8 cellular contexts compared by ENCODE assay signal in genomic region chr11:65417702-65418430, GRCh38. TPM values are rescaled to one million over a fixed set of nuclear protein-coding genes. Genes with fewer than 3 reads are reported as not detected.
DNase-seq lines count a peak whose midpoint lies in the region; ATAC-seq, FAIRE-seq and TF ChIP-seq lines count a peak whose summit lies in the region.

No MANE protein-coding gene starts in this region.

- peak overlapping the region; percentile 100 for H3K9ac ChIP-seq in Loucy (ENCODE audit: low read depth, low read length, poor library complexity, severe bottlenecking)

- H3F3A ChIP-seq in Loucy (ENCODE audit: low read depth), result peaks cover 4% of the 10 kb centered on the region

- TF ChIP-seq CTCF in C4-2B (conservative IDR thresholded peaks at IDR 0.05) (no peak), Loucy (conservative IDR thresholded peaks at IDR 0.05; ENCODE audit: low read length) (no peak)

- 23 to 60% (median 42%) methylated on average over 18 to 19 of the region's 19 CpGs for WGBS in small intestine, 3 donors

- H3K9me2 ChIP-seq in Loucy (replicated peaks; ENCODE audit: low read depth, low read length), result no peaks in the 10 kb centered on the region

- no peaks in the 10 kb centered on the region for H3K36me3 ChIP-seq in Loucy (ENCODE audit: insufficient read depth, low read length)
- H3K36me3 ChIP-seq in small intestine (ENCODE audit: control insufficient read depth in 2 of 2, insufficient read depth in 2 of 2, low read length in 2 of 2), result no peaks in the 10 kb centered on the region

- H2AFZ ChIP-seq in Loucy (ENCODE audit: low read length), result no peak overlapping the region

- peaks cover 44% of the 10 kb centered on the region for H3K79me2 ChIP-seq in Loucy (ENCODE audit: insufficient read depth, low read length)

- H3K4me1 ChIP-seq in Loucy (ENCODE audit: insufficient read depth, low read length, poor library complexity, severe bottlenecking) (peaks cover 54% of the 10 kb centered on the region), small intestine (ENCODE audit: control insufficient read depth in 2 of 2, insufficient read depth in 1 of 2, low read depth in 1 of 2, low read length in 1 of 2) (peaks cover 6 to 11% of the 10 kb centered on the region in 2 donors)

- ATAC-seq in HG03439 (IDR thresholded peaks at IDR 0.05; ENCODE audit: unreplicated experiment), result no peak

- H3K27ac ChIP-seq in C4-2B, result peak overlapping the region; percentile 99
- H3K27ac ChIP-seq in small intestine (ENCODE audit: low read depth in 1 of 2, low read length in 1 of 2), result peak overlapping the region; percentile 100

- peak overlapping the region; percentile 94 for H3K4me3 ChIP-seq in Loucy (ENCODE audit: low read length, poor library complexity, severe bottlenecking)
- 0 out of 2 replicates have a peak overlapping the region, but pooled peaks have one; percentile 9 for H3K4me3 ChIP-seq in iPS-18c (ENCODE audit: insufficient read depth, low read depth, low read length)
- H3K4me3 ChIP-seq in small intestine (ENCODE audit: low read depth in 1 of 2, low read length in 2 of 2), result peak overlapping the region; percentile 24 to 47

- H4K20me1 ChIP-seq in Loucy (ENCODE audit: insufficient read depth, low read length, poor library complexity, severe bottlenecking), result no peaks in the 10 kb centered on the region

- H3K27me3 ChIP-seq in Loucy (ENCODE audit: insufficient read depth, low read length, poor library complexity, severe bottlenecking) (no peaks in the 10 kb centered on the region), small intestine (ENCODE audit: control insufficient read depth in 2 of 2, insufficient read depth in 2 of 2, low read length in 2 of 2) (no peaks in the 10 kb centered on the region)

- FAIRE-seq in small intestine (lab: Jason Lieb, UNC), result no peak

- H3K9me3 ChIP-seq in Loucy (ENCODE audit: insufficient read depth, low read depth, low read length), result no peaks in the 10 kb centered on the region
- H3K9me3 ChIP-seq in iPS-18c (ENCODE audit: control insufficient read depth, insufficient read depth, low read length), result no peaks in the 10 kb centered on the region
- no peaks in the 10 kb centered on the region for H3K9me3 ChIP-seq in small intestine (ENCODE audit: control insufficient read depth, low read depth)

- H3K4me2 ChIP-seq in Loucy (ENCODE audit: low read depth, low read length, poor library complexity, severe bottlenecking), result peak overlapping the region; percentile 99

- DNase-seq in astrocyte of the hippocampus (ENCODE audit: low read depth, low spot score), result peak; percentile 38
- no peak for DNase-seq in small intestine
- DNase-seq in NCI-H748 treated with DMSO at 0.1 percent for 48 hours (lab: John Stamatoyannopoulos, UW), result no peak
- DNase-seq in NCI-H2107 treated with DMSO at 0.1 percent for 48 hours (lab: John Stamatoyannopoulos, UW; ENCODE audit: unreplicated experiment), result no peak

RNA-seq across cellular contexts. Expression of gene NEAT1, which starts 4.7 kb away (rescaled TPM):
- polyA plus RNA-seq in small intestine, result 1,000 to 10,000 TPM in 1 of 3 donors, 100 to 1,000 TPM in 2; 256 to 3,420 (median 665) TPM

RNA-seq across cellular contexts. Expression of gene FRMD8, which starts 31.4 kb away (rescaled TPM):
- polyA plus RNA-seq in small intestine, result 10 to 100 TPM; 24.4 to 31.1 (median 27.7) TPM

RNA-seq across cellular contexts. Expression of gene SLC25A45, which starts 35.4 kb away (rescaled TPM):
- polyA plus RNA-seq in small intestine, result 10 to 100 TPM; 13.9 to 26.2 (median 18.1) TPM

Comparison
In these comparisons a context has a peak if more than half of its experiments do, and no peak if none do; other contexts are left out.
1. H3K4me3 ChIP-seq: peak in every context shown above with its lines; median percentile 94 in Loucy; 36 in small intestine; 9 in iPS-18c.